22 cellular contexts compared by ENCODE assay signal in genomic region chrX:105375816-105376215, GRCh38.
DNase-seq lines count a peak whose midpoint lies in the region; ATAC-seq and TF ChIP-seq lines count a peak whose summit lies in the region.
"Had no signal": no experiment of that assay in that cellular context is flagged by ENCODE, and none has a peak within 500 bp of the region (broad histone marks: within the 10 kb centered on the region; RNA-seq: fewer than 3 reads in every experiment).

No MANE protein-coding gene starts in this region.

- TF ChIP-seq POLR2A in gastroesophageal sphincter (IDR thresholded peaks at IDR 0.05) = no peak

- TF ChIP-seq EP300 in gastroesophageal sphincter (IDR thresholded peaks at IDR 0.05) = no peak

- H3K27ac ChIP-seq in gastroesophageal sphincter = no peak overlapping the region
- H3K27ac ChIP-seq in left lung = no peak overlapping the region
- H3K27ac ChIP-seq: esophagus squamous epithelium, parathyroid adenoma, skin epidermis, thyroid gland had no signal

- H3K27me3 ChIP-seq in MG63 (no peaks in the 10 kb centered on the region), gastroesophageal sphincter (no peaks in the 10 kb centered on the region), left lung (no peaks in the 10 kb centered on the region)
- H3K27me3 ChIP-seq: esophagus squamous epithelium, thyroid gland had no signal

- H3K4me1 ChIP-seq in gastroesophageal sphincter = no peaks in the 10 kb centered on the region
- no peaks in the 10 kb centered on the region for H3K4me1 ChIP-seq in left lung
- H3K4me1 ChIP-seq: esophagus squamous epithelium, parathyroid adenoma, thyroid gland had no signal

- 33 to 50% methylated on average over 1 to 2 of the region's 2 CpGs for WGBS in gastroesophageal sphincter (ENCODE audit: low coverage in 1 of 2), 2 donors

- intact Hi-C loops in left lung (cut with DNase I) (no loop called here), head of caudate nucleus (cut with DNase I) (no loop called here)

- DNase-seq in MG63 = peak; percentile 2
- DNase-seq in choroid plexus epithelial cell (ENCODE audit: low read depth) = peak; percentile 85
- DNase-seq in stromal cell of bone marrow (ENCODE audit: low read depth) = peak; percentile 26
- DNase-seq in left lung = no peak
- no peak for DNase-seq in head of caudate nucleus
- DNase-seq: activated B cell treated with CpG ODN at 0.5 μM for 24 hours; activated CD8-positive, alpha-beta T cell treated with anti-CD3 and anti-CD28 coated beads for 36 hours; amniotic stem cell; effector CD8-positive, alpha-beta T cell; esophagus squamous epithelium; kidney; natural killer cell; NCI-H1417 treated with DMSO at 0.1 percent for 48 hours; NCI-H2107; stimulated activated naive CD4-positive, alpha-beta T cell; thyroid gland had no signal

- H3K36me3 ChIP-seq in MG63 = no peaks in the 10 kb centered on the region
- no peaks in the 10 kb centered on the region for H3K36me3 ChIP-seq in gastroesophageal sphincter
- H3K36me3 ChIP-seq in left lung = no peaks in the 10 kb centered on the region
- H3K36me3 ChIP-seq: esophagus squamous epithelium, thyroid gland had no signal

- TF ChIP-seq CTCF in choroid plexus epithelial cell (conservative IDR thresholded peaks at IDR 0.05; ENCODE audit: low read depth, low read length) (no peak), gastroesophageal sphincter (IDR thresholded peaks at IDR 0.05) (no peak), left lung (IDR thresholded peaks at IDR 0.05) (no peak)

- ATAC-seq in gastroesophageal sphincter = peak; percentile 46
- no peak for ATAC-seq in left lung
- no peak for ATAC-seq in GM19351 (IDR thresholded peaks at IDR 0.05; ENCODE audit: unreplicated experiment)
- ATAC-seq: activated CD8-positive, alpha-beta T cell treated with anti-CD3 and anti-CD28 coated beads for 36 hours; HCT116; natural killer cell; SK-N-SH treated with all-trans-retinoic acid at 6 μM for 48 hours had no signal

- no peak overlapping the region for H3K4me3 ChIP-seq in MG63
- H3K4me3 ChIP-seq in choroid plexus epithelial cell (ENCODE audit: low read depth, low read length) = no peak overlapping the region
- H3K4me3 ChIP-seq in gastroesophageal sphincter = no peak overlapping the region
- H3K4me3 ChIP-seq in left lung = no peak overlapping the region
- H3K4me3 ChIP-seq: esophagus squamous epithelium, skin epidermis, thyroid gland had no signal

- H3K9me3 ChIP-seq in MG63 = no peaks in the 10 kb centered on the region
- no peaks in the 10 kb centered on the region for H3K9me3 ChIP-seq in gastroesophageal sphincter
- peaks cover 0 to 6% of the 10 kb centered on the region in 2 donors for H3K9me3 ChIP-seq in left lung
- H3K9me3 ChIP-seq: esophagus squamous epithelium, thyroid gland had no signal

Comparison
In these comparisons a context has a peak if more than half of its experiments do, and no peak if none do; other contexts are left out.
1. DNase-seq: peak in MG63 (single experiment), choroid plexus epithelial cell (single experiment) and stromal cell of bone marrow (single experiment); none in left lung (0 of 2) and head of caudate nucleus (0 of 42).